8 cellular contexts compared by ENCODE assay signal in the genomic region with DNA sequence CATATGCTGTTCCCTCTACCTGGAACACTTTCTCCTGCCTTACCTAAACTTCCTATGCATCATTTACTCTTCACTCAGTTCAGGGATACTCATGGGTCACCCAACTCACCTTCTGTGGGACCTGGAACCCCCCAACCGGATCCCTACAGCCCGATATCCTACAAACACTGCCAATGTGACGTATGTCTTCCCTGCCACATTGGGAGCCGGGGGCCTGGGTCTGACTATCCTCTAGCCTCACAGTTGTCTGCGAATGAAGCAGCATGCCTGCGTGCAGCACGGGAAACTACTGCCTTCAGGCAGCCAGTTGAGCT. TPM values are rescaled to one million over a fixed set of nuclear protein-coding genes. Genes with fewer than 3 reads are reported as not detected.
DNase-seq lines count a peak whose midpoint lies in the region; ATAC-seq and TF ChIP-seq lines count a peak whose summit lies in the region.

No MANE protein-coding gene starts in this region.

- H3K36me3 ChIP-seq in tibial artery: peaks cover 17 to 42% (median 36%) of the 10 kb centered on the region in 3 donors

- H3K4me3 ChIP-seq in astrocyte of the cerebellum (ENCODE audit: low read depth, low read length) (peak overlapping the region; percentile 83), lower leg skin (ENCODE audit: low read depth, poor library complexity, severe bottlenecking) (peak overlapping the region; percentile 49), tibial artery (peak overlapping the region; percentile 68 to 84)

- H3K9me3 ChIP-seq in tibial artery: no peaks in the 10 kb centered on the region

- DNase-seq in activated T-cell treated with anti-CD3 and anti-CD28 coated beads, Interleukin-2, amount 50 U/mL, for 72 hours: no peak
- no peak for DNase-seq in activated T-cell treated with anti-CD3 and anti-CD28 coated beads, Interleukin-2, amount 50 U/mL, for 1 hour
- no peak for DNase-seq in astrocyte of the cerebellum (ENCODE audit: low read depth)
- DNase-seq in lower leg skin (ENCODE audit: low spot score in 2 of 2): no peak
- no peak for DNase-seq in tibial artery
- no peak for DNase-seq in left lobe of liver (ENCODE audit: low spot score)
- DNase-seq in T-helper 9 cell: no peak

- peaks cover 0 to 50% (median 35%) of the 10 kb centered on the region in 4 donors for H3K4me1 ChIP-seq in tibial artery

- peak overlapping the region; percentile 80 for H3K27ac Mint-ChIP-seq in activated T-cell treated with anti-CD3 and anti-CD28 coated beads, Interleukin-2, amount 50 U/mL, for 72 hours

- no peaks in the 10 kb centered on the region for H3K27me3 Mint-ChIP-seq in activated T-cell treated with anti-CD3 and anti-CD28 coated beads, Interleukin-2, amount 50 U/mL, for 72 hours (ENCODE audit: low read depth)

- peak overlapping the region; percentile 88 to 94 for H3K27ac ChIP-seq in tibial artery

- H3K27me3 ChIP-seq in tibial artery: no peaks in the 10 kb centered on the region

- no peak for TF ChIP-seq POLR2A in lower leg skin (IDR thresholded peaks at IDR 0.05)

- in situ Hi-C loops in astrocyte of the cerebellum (cut with HindIII; ENCODE audit: low sequenced_read_pairs): loop anchor here (5.0 kb wide), 1 partner anchor 257 kb away; no protein-coding TSS in a partner anchor

- no peak for ATAC-seq in activated T-cell treated with anti-CD3 and anti-CD28 coated beads, Interleukin-2, amount 50 U/mL, for 72 hours (replicated peaks in 1 of 2)
- ATAC-seq in left lobe of liver: no peak
- ATAC-seq in esophagus mucosa: no peak

- H3K4me3 Mint-ChIP-seq in activated T-cell treated with anti-CD3 and anti-CD28 coated beads, Interleukin-2, amount 50 U/mL, for 72 hours: peak overlapping the region; percentile 92 to 94

- intact Hi-C loops in lower leg skin (cut with DNase I; ENCODE audit: low total_unique reads) (no loop called here), tibial artery (cut with DNase I; ENCODE audit: low total_unique reads) (no loop called here)

- no peak for TF ChIP-seq CTCF in astrocyte of the cerebellum (IDR thresholded peaks at IDR 0.05; ENCODE audit: low read depth, low read length, missing control alignments)
- TF ChIP-seq CTCF in lower leg skin (IDR thresholded peaks at IDR 0.05): no peak
- TF ChIP-seq CTCF in tibial artery (IDR thresholded peaks at IDR 0.05): no peak

- 2 to 3% methylated on average over 7 of the region's 7 CpGs for WGBS in lower leg skin, 2 donors

- H3K36me3 Mint-ChIP-seq in activated T-cell treated with anti-CD3 and anti-CD28 coated beads, Interleukin-2, amount 50 U/mL, for 72 hours (ENCODE audit: insufficient read depth in 2 of 2): peaks cover 3 to 10% of the 10 kb centered on the region in 2 donors

- no peaks in the 10 kb centered on the region for H3K9me3 Mint-ChIP-seq in activated T-cell treated with anti-CD3 and anti-CD28 coated beads, Interleukin-2, amount 50 U/mL, for 72 hours

- peaks cover 64% of the 10 kb centered on the region for H3K4me1 Mint-ChIP-seq in activated T-cell treated with anti-CD3 and anti-CD28 coated beads, Interleukin-2, amount 50 U/mL, for 72 hours (ENCODE audit: low read depth)

RNA-seq across cellular contexts. Expression of gene NPRL2, which starts 0.4 kb away (rescaled TPM):
- 10 to 100 TPM; 46.0 to 46.4 TPM for total RNA-seq in activated T-cell treated with anti-CD3 and anti-CD28 coated beads, Interleukin-2, amount 50 U/mL, for 72 hours
- total RNA-seq in lower leg skin (10 to 100 TPM; 17.3 to 28.0 (median 23.2) TPM), left lobe of liver (15.6 TPM), esophagus mucosa (11.0 TPM)

RNA-seq across cellular contexts. Expression of gene CYB561D2, which starts 0.5 kb away (rescaled TPM):
- 10 to 100 TPM; 16.1 to 17.0 TPM for total RNA-seq in activated T-cell treated with anti-CD3 and anti-CD28 coated beads, Interleukin-2, amount 50 U/mL, for 72 hours
- total RNA-seq in lower leg skin (10 to 100 TPM in 2 of 4 donors, 1 to 10 TPM in 2; 6.0 to 19.7 (median 11.6) TPM), left lobe of liver (17.9 TPM), esophagus mucosa (15.5 TPM)

RNA-seq across cellular contexts. Expression of gene ZMYND10, which starts 4.6 kb away (rescaled TPM):
- total RNA-seq in activated T-cell treated with anti-CD3 and anti-CD28 coated beads, Interleukin-2, amount 50 U/mL, for 72 hours: 1 to 10 TPM; 1.2 TPM
- total RNA-seq in lower leg skin: 1 to 10 TPM in 1 of 4 donors, under 1 TPM in 2, not detected in 1; 0.42 to 1.8 (median 0.74) TPM
- total RNA-seq in left lobe of liver: 1.7 TPM
- 0.64 TPM for total RNA-seq in esophagus mucosa

RNA-seq across cellular contexts. Expression of gene TMEM115, which starts 9.2 kb away (rescaled TPM):
- total RNA-seq in activated T-cell treated with anti-CD3 and anti-CD28 coated beads, Interleukin-2, amount 50 U/mL, for 72 hours: 10 to 100 TPM; 21.5 to 22.6 TPM
- total RNA-seq in lower leg skin (10 to 100 TPM; 90.5 to 92.7 (median 92.4) TPM), left lobe of liver (18.7 TPM), esophagus mucosa (19.3 TPM)

RNA-seq across cellular contexts. Expression of gene RASSF1, which starts 9.5 kb away (rescaled TPM):
- 10 to 100 TPM; 51.4 to 61.6 TPM for total RNA-seq in activated T-cell treated with anti-CD3 and anti-CD28 coated beads, Interleukin-2, amount 50 U/mL, for 72 hours
- total RNA-seq in lower leg skin: 10 to 100 TPM; 33.5 to 50.0 (median 47.2) TPM
- total RNA-seq in left lobe of liver: 6.4 TPM
- 13.6 TPM for total RNA-seq in esophagus mucosa
